Comparison of ENCODE assay signal across 15 cellular contexts in genomic region chr1:155018617-155019348, GRCh38. TPM values are rescaled to one million over a fixed set of nuclear protein-coding genes. Genes with fewer than 3 reads are reported as not detected.
A peak's percentile ranks its signal among the peaks of the same experiment; 100 is the strongest.
DNase-seq lines count a peak whose midpoint lies in the region; ATAC-seq and TF ChIP-seq lines count a peak whose summit lies in the region.
"Had no signal": no experiment of that assay in that cellular context is flagged by ENCODE, and none has a peak within 500 bp of the region (broad histone marks: within the 10 kb centered on the region; RNA-seq: fewer than 3 reads in every experiment).

No MANE protein-coding gene starts in this region.

- peaks cover 32% of the 10 kb centered on the region for H3K4me1 Mint-ChIP-seq in activated T-helper 17 cell treated with anti-CD3 and anti-CD28 coated beads, Interleukin-2, amount 50 U/mL, for 72 hours
- H3K4me1 Mint-ChIP-seq in nephron = peaks cover 13% of the 10 kb centered on the region

- DNase-seq in EH (ENCODE audit: low read depth) (peak; percentile 35), GF-D8 (lab: John Stamatoyannopoulos, UW) (no peak), dedifferentiated amniotic fluid mesenchymal stem cell (ENCODE audit: extremely low spot score) (no peak), NCI-H774 (lab: John Stamatoyannopoulos, UW) (no peak)
- DNase-seq: activated T-cell treated with anti-CD3 and anti-CD28 coated beads, Interleukin-2, amount 50 U/mL, for 48 hours; CD8-positive, alpha-beta T cell; hippocampal formation; NCI-H1092; stimulated activated CD4-positive, alpha-beta T cell treated with anti-CD3 and anti-CD28 coated beads, Interleukin-2, amount 100 ng/mL, for 24 hours had no signal

- no peak for ATAC-seq in activated T-helper 17 cell treated with anti-CD3 and anti-CD28 coated beads, Interleukin-2, amount 50 U/mL, for 72 hours (replicated peaks)
- ATAC-seq in HG03097 (IDR thresholded peaks at IDR 0.05; ENCODE audit: low FRiP score, unreplicated experiment) = no peak

- peak overlapping the region; percentile 57 for H3K4me3 Mint-ChIP-seq in activated T-helper 17 cell treated with anti-CD3 and anti-CD28 coated beads, Interleukin-2, amount 50 U/mL, for 72 hours
- peak overlapping the region in 2 of 3 experiments; percentile 61 to 70 for H3K4me3 Mint-ChIP-seq in nephron

- H3K27me3 Mint-ChIP-seq in activated T-helper 17 cell treated with anti-CD3 and anti-CD28 coated beads, Interleukin-2, amount 50 U/mL, for 72 hours = no peaks in the 10 kb centered on the region
- H3K27me3 Mint-ChIP-seq in nephron (ENCODE audit: low read depth) = peaks cover 5% of the 10 kb centered on the region

- peaks cover 60% of the 10 kb centered on the region for H3K36me3 Mint-ChIP-seq in activated T-helper 17 cell treated with anti-CD3 and anti-CD28 coated beads, Interleukin-2, amount 50 U/mL, for 72 hours (ENCODE audit: low read depth)
- no peaks in the 10 kb centered on the region for H3K36me3 Mint-ChIP-seq in nephron (ENCODE audit: low read depth)
- H3K36me3 Mint-ChIP-seq: CD8-positive, alpha-beta T cell had no signal

- no peak for TF ChIP-seq CTCF in 22Rv1 (IDR thresholded peaks at IDR 0.05)
- no peak for TF ChIP-seq CTCF in nephron (IDR thresholded peaks at IDR 0.05; ENCODE audit: unreplicated experiment in 3 of 3)

- H3K9me3 Mint-ChIP-seq in activated T-helper 17 cell treated with anti-CD3 and anti-CD28 coated beads, Interleukin-2, amount 50 U/mL, for 72 hours = no peaks in the 10 kb centered on the region
- no peaks in the 10 kb centered on the region for H3K9me3 Mint-ChIP-seq in nephron
- H3K9me3 Mint-ChIP-seq: CD8-positive, alpha-beta T cell had no signal

- H3K27ac Mint-ChIP-seq in activated T-helper 17 cell treated with anti-CD3 and anti-CD28 coated beads, Interleukin-2, amount 50 U/mL, for 72 hours = peak overlapping the region; percentile 81
- H3K27ac Mint-ChIP-seq in nephron = peak overlapping the region; percentile 1 to 90 (median 54)
- H3K27ac Mint-ChIP-seq: CD8-positive, alpha-beta T cell had no signal

- peak overlapping the region; percentile 98 for H3K27ac ChIP-seq in 22Rv1

RNA-seq across cellular contexts. Expression of gene DCST2, which starts 14.8 kb away (rescaled TPM):
- 1 to 10 TPM in 1 of 2 donors, under 1 TPM in 1; 0.67 to 2.2 TPM for total RNA-seq in activated T-helper 17 cell treated with anti-CD3 and anti-CD28 coated beads, Interleukin-2, amount 50 U/mL, for 72 hours

RNA-seq across cellular contexts. Expression of gene DCST1, which starts 14.8 kb away (rescaled TPM):
- not detected for total RNA-seq in activated T-helper 17 cell treated with anti-CD3 and anti-CD28 coated beads, Interleukin-2, amount 50 U/mL, for 72 hours
- total RNA-seq: endothelial cell of umbilical vein, NCI-H460 had no signal

RNA-seq across cellular contexts. Expression of gene ZBTB7B, which starts 16.2 kb away (rescaled TPM):
- 100 to 1,000 TPM in 1 of 2 donors, 10 to 100 TPM in 1; 94.5 to 140 TPM for total RNA-seq in activated T-helper 17 cell treated with anti-CD3 and anti-CD28 coated beads, Interleukin-2, amount 50 U/mL, for 72 hours

RNA-seq across cellular contexts. Expression of gene LENEP, which starts 25.4 kb away (rescaled TPM):
- under 1 TPM; 0.77 to 0.97 TPM for total RNA-seq in activated T-helper 17 cell treated with anti-CD3 and anti-CD28 coated beads, Interleukin-2, amount 50 U/mL, for 72 hours
- total RNA-seq: CD8-positive, alpha-beta T cell had no signal

RNA-seq across cellular contexts. Expression of gene ADAM15, which starts 32.3 kb away (rescaled TPM):
- 10 to 100 TPM; 53.2 to 86.6 TPM for total RNA-seq in activated T-helper 17 cell treated with anti-CD3 and anti-CD28 coated beads, Interleukin-2, amount 50 U/mL, for 72 hours
